8 cellular contexts compared by ENCODE assay signal in the genomic region with DNA sequence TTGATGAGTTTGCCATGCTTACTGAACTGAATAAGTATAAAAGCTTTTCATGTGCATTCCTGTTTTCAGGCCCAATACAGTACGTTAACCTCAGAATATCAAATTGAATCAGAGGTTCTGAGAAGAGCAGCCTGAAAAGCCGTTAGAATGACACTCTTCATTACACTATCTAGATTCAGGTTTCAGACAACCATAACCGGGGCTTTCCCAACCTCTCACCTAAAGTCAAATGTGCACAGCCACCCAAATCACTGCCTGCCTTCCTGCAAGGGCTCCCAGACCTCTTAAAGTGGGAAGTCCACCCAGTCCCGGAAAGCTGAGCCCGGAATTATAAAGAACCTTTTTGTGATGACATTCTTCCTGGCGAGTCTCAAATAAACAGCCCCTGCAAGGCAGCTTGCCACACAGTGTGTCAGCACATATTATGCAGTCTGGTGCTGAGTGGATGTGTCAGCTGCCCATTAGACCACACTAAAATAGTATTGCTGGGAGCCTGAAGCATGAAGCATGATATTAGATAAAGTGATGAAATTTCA.
A peak's percentile ranks its signal among the peaks of the same experiment; 100 is the strongest.
DNase-seq lines count a peak whose midpoint lies in the region; ATAC-seq lines count a peak whose summit lies in the region.

No MANE protein-coding gene starts in this region.

- peaks cover 0 to 3% of the 10 kb centered on the region in 2 donors for H3K9me3 Mint-ChIP-seq in activated T-cell treated with anti-CD3 and anti-CD28 coated beads, Interleukin-2, amount 50 U/mL, for 72 hours
- no peaks in the 10 kb centered on the region for H3K9me3 Mint-ChIP-seq in activated CD4-positive, alpha-beta memory T cell treated with anti-CD3 and anti-CD28 coated beads for 36 hours

- ATAC-seq in activated T-cell treated with anti-CD3 and anti-CD28 coated beads, Interleukin-2, amount 50 U/mL, for 72 hours (replicated peaks in 1 of 2), result peak; percentile 89 to 93
- ATAC-seq in HG02884 (IDR thresholded peaks at IDR 0.05; ENCODE audit: unreplicated experiment), result peak; percentile 82

- H3K4me1 Mint-ChIP-seq in activated T-cell treated with anti-CD3 and anti-CD28 coated beads, Interleukin-2, amount 50 U/mL, for 72 hours (ENCODE audit: low read depth), result peaks cover 29% of the 10 kb centered on the region
- peaks cover 19% of the 10 kb centered on the region for H3K4me1 Mint-ChIP-seq in activated CD4-positive, alpha-beta memory T cell treated with anti-CD3 and anti-CD28 coated beads for 36 hours (ENCODE audit: low read depth)

- DNase-seq in activated T-cell treated with anti-CD3 and anti-CD28 coated beads, Interleukin-2, amount 50 U/mL, for 72 hours, result peak; percentile 23 to 26
- DNase-seq in activated T-cell treated with anti-CD3 and anti-CD28 coated beads for 4 hours (no peak), NK-92 (lab: John Stamatoyannopoulos, UW; ENCODE audit: unreplicated experiment) (no peak), posterior cingulate gyrus (no peak), NCI-H187 (lab: John Stamatoyannopoulos, UW) (no peak)
- DNase-seq in activated CD4-positive, alpha-beta memory T cell treated with anti-CD3 and anti-CD28 coated beads for 36 hours, result peak; percentile 37
- peak; percentile 29 for DNase-seq in stimulated activated CD8-positive, alpha-beta memory T cell treated with anti-CD3 and anti-CD28 coated beads, Interleukin-4, amount 100 ng/mL, for 48 hours

- no peak overlapping the region for H3K27ac Mint-ChIP-seq in activated T-cell treated with anti-CD3 and anti-CD28 coated beads, Interleukin-2, amount 50 U/mL, for 72 hours
- no peak overlapping the region for H3K27ac Mint-ChIP-seq in activated CD4-positive, alpha-beta memory T cell treated with anti-CD3 and anti-CD28 coated beads for 36 hours

- H3K36me3 Mint-ChIP-seq in activated T-cell treated with anti-CD3 and anti-CD28 coated beads, Interleukin-2, amount 50 U/mL, for 72 hours (ENCODE audit: insufficient read depth in 2 of 2), result peaks cover 1 to 2% of the 10 kb centered on the region in 2 donors
- H3K36me3 Mint-ChIP-seq in activated CD4-positive, alpha-beta memory T cell treated with anti-CD3 and anti-CD28 coated beads for 36 hours, result no peaks in the 10 kb centered on the region

- H3K4me3 Mint-ChIP-seq in activated T-cell treated with anti-CD3 and anti-CD28 coated beads, Interleukin-2, amount 50 U/mL, for 72 hours, result no peak overlapping the region
- no peak overlapping the region for H3K4me3 Mint-ChIP-seq in activated CD4-positive, alpha-beta memory T cell treated with anti-CD3 and anti-CD28 coated beads for 36 hours

- intact Hi-C loops in activated CD4-positive, alpha-beta memory T cell treated with anti-CD3 and anti-CD28 coated beads for 36 hours (cut with micrococcal nuclease), result loop anchor here (10.0 kb wide), 3 partner anchors 63 to 193 kb away; no protein-coding TSS in a partner anchor
- intact Hi-C loops in posterior cingulate gyrus (cut with DNase I), result no loop called here

- H3K27me3 Mint-ChIP-seq in activated T-cell treated with anti-CD3 and anti-CD28 coated beads, Interleukin-2, amount 50 U/mL, for 72 hours (ENCODE audit: low read depth), result peaks cover 26% of the 10 kb centered on the region
- peaks cover 15% of the 10 kb centered on the region for H3K27me3 Mint-ChIP-seq in activated CD4-positive, alpha-beta memory T cell treated with anti-CD3 and anti-CD28 coated beads for 36 hours

- CTCF ChIA-PET in activated CD4-positive, alpha-beta memory T cell treated with anti-CD3 and anti-CD28 coated beads for 36 hours (lab: Charles Lee), result interaction anchor here (0.5 kb wide), 1 partner anchor 398 kb away, joined by 3 read pairs; no protein-coding TSS in a partner anchor

- POLR2A ChIA-PET in activated CD4-positive, alpha-beta memory T cell treated with anti-CD3 and anti-CD28 coated beads for 36 hours (lab: Charles Lee), result interaction anchor here (1.4 kb wide), 1 partner anchor 245 kb away, joined by 3 read pairs; the partner anchor contains the start of gene TLE4

Comparison
In these comparisons a context has a peak if more than half of its experiments do, and no peak if none do; other contexts are left out.
1. DNase-seq: peak in activated T-cell treated with anti-CD3 and anti-CD28 coated beads, Interleukin-2, amount 50 U/mL, for 72 hours (2 of 2), activated CD4-positive, alpha-beta memory T cell treated with anti-CD3 and anti-CD28 coated beads for 36 hours (single experiment) and stimulated activated CD8-positive, alpha-beta memory T cell treated with anti-CD3 and anti-CD28 coated beads, Interleukin-4, amount 100 ng/mL, for 48 hours (single experiment); none in activated T-cell treated with anti-CD3 and anti-CD28 coated beads for 4 hours (single experiment), NK-92 (single experiment), posterior cingulate gyrus (0 of 10) and NCI-H187 (0 of 2).